In genomic region chr9:97923529-97924108, GRCh38 we compare ENCODE assay signal across 1 cellular context.
TF ChIP-seq lines count a peak whose summit lies in the region.

No MANE protein-coding gene starts in this region.

TF ChIP-seq in K562, 482 proteins besides CTCF, POLR2A, EP300 and RAD21 (continued from another document and continues in another):
- TF ChIP-seq HOMEZ (CRISPR knock-in tag; IDR thresholded peaks at IDR 0.05) (no peak), THRA (IDR thresholded peaks at IDR 0.05) (no peak), USF2 (CRISPR knock-in tag; IDR thresholded peaks at IDR 0.05) (no peak), SIX5 (IDR thresholded peaks at IDR 0.05; ENCODE audit: borderline replicate concordance in 1 of 2, insufficient read depth in 1 of 2, low read depth in 1 of 2, low read length in 2 of 2) (no peak), TCFL5 (CRISPR knock-in tag; conservative IDR thresholded peaks at IDR 0.05) (no peak), MBD1 (CRISPR knock-in tag; IDR thresholded peaks at IDR 0.05) (no peak), DACH1 (IDR thresholded peaks at IDR 0.05; ENCODE audit: partially characterized antibody) (no peak), ZNF165 (CRISPR knock-in tag; IDR thresholded peaks at IDR 0.05; ENCODE audit: borderline replicate concordance) (no peak), CHD1 (IDR thresholded peaks at IDR 0.05; ENCODE audit: low read length) (no peak), NFIC (IDR thresholded peaks at IDR 0.05) (peak; percentile 28; the same call in 1 of the 2 replicates), ZNF644 (tag; IDR thresholded peaks at IDR 0.05; ENCODE audit: low read depth) (no peak), ZFPM2 (CRISPR knock-in tag; IDR thresholded peaks at IDR 0.05) (no peak), ZNF707 (CRISPR knock-in tag; conservative IDR thresholded peaks at IDR 0.05) (no peak), CEBPB (tag; IDR thresholded peaks at IDR 0.05) (no peak), RCOR1 (IDR thresholded peaks at IDR 0.05; ENCODE audit: borderline replicate concordance in 1 of 2, low read depth in 2 of 2, low read length in 2 of 2) (peak in 1 of 2 experiments; percentile 4; a peak in 1 of 4 replicates), RNF2 (IDR thresholded peaks at IDR 0.05) (no peak), CBX2 (IDR thresholded peaks at IDR 0.05; ENCODE audit: insufficient read depth, low read length, poor library complexity, severe bottlenecking) (no peak), PML (IDR thresholded peaks at IDR 0.05; ENCODE audit: low read length) (0 out of 2 replicates have a peak, but pooled peaks have one; percentile 23), SETDB1 (IDR thresholded peaks at IDR 0.05; ENCODE audit: low read length) (no peak), ZNF175 (CRISPR knock-in tag; IDR thresholded peaks at IDR 0.05; ENCODE audit: low read depth) (no peak), HNRNPL (IDR thresholded peaks at IDR 0.05; ENCODE audit: low read depth, low read length) (no peak), MXD1 (CRISPR knock-in tag; IDR thresholded peaks at IDR 0.05; ENCODE audit: borderline replicate concordance, poor library complexity, severe bottlenecking) (no peak), CEBPG (CRISPR knock-in tag; IDR thresholded peaks at IDR 0.05) (no peak), CEBPG (tag; conservative IDR thresholded peaks at IDR 0.05 in 1 of 2, IDR thresholded peaks at IDR 0.05 in 1 of 2) (no peak), GTF2A2 (tag; IDR thresholded peaks at IDR 0.05) (no peak), ATF3 (IDR thresholded peaks at IDR 0.05) (0 out of 2 replicates have a peak, but pooled peaks have one; percentile 33), ATF3 (CRISPR knock-in tag; conservative IDR thresholded peaks at IDR 0.05) (no peak), ELF2 (CRISPR knock-in tag; IDR thresholded peaks at IDR 0.05) (no peak), CREB5 (CRISPR knock-in tag; IDR thresholded peaks at IDR 0.05) (no peak), SMARCE1 (IDR thresholded peaks at IDR 0.05) (no peak), FUS (optimal IDR thresholded peaks at IDR 0.05; ENCODE audit: low read depth, low read length) (no peak), GATAD2A (IDR thresholded peaks at IDR 0.05) (no peak), ZNF766 (CRISPR knock-in tag; conservative IDR thresholded peaks at IDR 0.05) (0 out of 2 replicates have a peak, but pooled peaks have one; percentile 17), GABPA (tag; conservative IDR thresholded peaks at IDR 0.05; ENCODE audit: low read depth) (no peak), CBX1 (IDR thresholded peaks at IDR 0.05; ENCODE audit: low read depth) (no peak), SPI1 (IDR thresholded peaks at IDR 0.05; ENCODE audit: borderline replicate concordance, low read depth, low read length) (no peak), FOXP1 (CRISPR knock-in tag; IDR thresholded peaks at IDR 0.05) (no peak), ESRRA (IDR thresholded peaks at IDR 0.05; ENCODE audit: borderline replicate concordance, low read depth) (0 out of 2 replicates have a peak, but pooled peaks have one; percentile 29), MGA (IDR thresholded peaks at IDR 0.05) (no peak; the same call in 1 of the 2 replicates), YBX1 (IDR thresholded peaks at IDR 0.05) (no peak), LEF1 (IDR thresholded peaks at IDR 0.05) (no peak), BRD4 (IDR thresholded peaks at IDR 0.05) (no peak), TFAM (CRISPR knock-in tag; conservative IDR thresholded peaks at IDR 0.05) (no peak), HDAC3 (IDR thresholded peaks at IDR 0.05; ENCODE audit: borderline replicate concordance, partially characterized antibody) (no peak), TCF15 (CRISPR knock-in tag; IDR thresholded peaks at IDR 0.05) (no peak), USF1 (CRISPR knock-in tag; IDR thresholded peaks at IDR 0.05) (no peak)
